In genomic region chr19:40588926-40589569, GRCh38 we compare ENCODE assay signal across 11 cellular contexts.
"Had no signal": no experiment of that assay in that cellular context is flagged by ENCODE, and none has a peak within 500 bp of the region (broad histone marks: within the 10 kb centered on the region; RNA-seq: fewer than 3 reads in every experiment).

No MANE protein-coding gene starts in this region.

- H3K27ac ChIP-seq: foreskin keratinocyte, lower lobe of right lung, tibial artery, vagina had no signal

- DNase-seq: activated CD4-positive, alpha-beta memory T cell treated with anti-CD3 and anti-CD28 coated beads, Interleukin-2, amount 10 ng/mL, durations not matched to agents 7 days and 5 days; activated CD4-positive, alpha-beta T cell treated with anti-CD3 and anti-CD28 coated beads for 1 hour; activated naive CD4-positive, alpha-beta T cell; left cardiac atrium; lower lobe of right lung; naive B cell; small intestine; tibial artery had no signal

- H3K9me3 Mint-ChIP-seq: activated CD4-positive, alpha-beta memory T cell treated with anti-CD3 and anti-CD28 coated beads, Interleukin-2, amount 10 ng/mL, durations not matched to agents 7 days and 5 days; naive B cell had no signal

- H3K27me3 Mint-ChIP-seq: activated CD4-positive, alpha-beta memory T cell treated with anti-CD3 and anti-CD28 coated beads, Interleukin-2, amount 10 ng/mL, durations not matched to agents 7 days and 5 days; naive B cell had no signal

- H3K27me3 ChIP-seq: foreskin keratinocyte, tibial artery, vagina had no signal

- H3K9me3 ChIP-seq: lower lobe of right lung, neutrophil, tibial artery, vagina had no signal

- H3K4me3 ChIP-seq: lower lobe of right lung, tibial artery, vagina had no signal

- H3K27ac Mint-ChIP-seq: activated CD4-positive, alpha-beta memory T cell treated with anti-CD3 and anti-CD28 coated beads, Interleukin-2, amount 10 ng/mL, durations not matched to agents 7 days and 5 days had no signal

- H3K4me3 Mint-ChIP-seq: activated CD4-positive, alpha-beta memory T cell treated with anti-CD3 and anti-CD28 coated beads, Interleukin-2, amount 10 ng/mL, durations not matched to agents 7 days and 5 days had no signal

- H3K4me1 ChIP-seq: foreskin keratinocyte, lower lobe of right lung, tibial artery, vagina had no signal

- ATAC-seq: left cardiac atrium, lower lobe of right lung had no signal
